20 cellular contexts compared by ENCODE assay signal in the genomic region with DNA sequence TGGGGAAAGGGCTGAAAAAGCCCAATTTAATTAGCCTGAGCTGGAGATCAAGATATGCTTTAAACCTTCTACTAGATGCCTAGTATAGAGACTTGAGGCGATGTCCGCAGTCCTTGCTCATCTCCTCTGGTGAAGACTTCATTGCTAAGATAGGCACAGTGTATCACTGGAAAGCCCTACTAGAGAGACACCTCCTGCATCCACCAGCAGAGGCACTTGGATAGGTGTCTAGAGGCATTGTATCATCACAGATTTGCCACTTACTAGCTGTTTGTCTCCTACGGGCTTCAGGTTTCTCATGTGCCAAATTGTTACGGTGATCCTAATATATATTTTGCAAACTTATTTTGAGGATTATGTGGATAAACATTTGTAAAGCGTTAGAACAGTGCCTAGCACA.
"Had no signal": no experiment of that assay in that cellular context is flagged by ENCODE, and none has a peak within 500 bp of the region (broad histone marks: within the 10 kb centered on the region; RNA-seq: fewer than 3 reads in every experiment).

No MANE protein-coding gene starts in this region.

- H3K27me3 Mint-ChIP-seq: effector memory CD8-positive, alpha-beta T cell; stimulated activated memory B cell treated with anti-CD40 and anti-IgM and Interleukin-4, amounts not matched to agents 10 μg/mL and 1 μg/mL and 100 μg/mL, for 72 hours had no signal

- H3K4me3 Mint-ChIP-seq: effector memory CD8-positive, alpha-beta T cell; natural killer cell; stimulated activated memory B cell treated with anti-CD40 and anti-IgM and Interleukin-4, amounts not matched to agents 10 μg/mL and 1 μg/mL and 100 μg/mL, for 72 hours; type B pancreatic cell had no signal

- H3K36me3 ChIP-seq: gastrocnemius medialis, lower lobe of right lung, ovary, spleen, tibial artery had no signal

- H3K36me3 Mint-ChIP-seq: natural killer cell; stimulated activated memory B cell treated with anti-CD40 and anti-IgM and Interleukin-4, amounts not matched to agents 10 μg/mL and 1 μg/mL and 100 μg/mL, for 72 hours; type B pancreatic cell had no signal

- H3K27ac ChIP-seq: gastrocnemius medialis, lower lobe of right lung, ovary, psoas muscle, skin epidermis, spleen, testis, tibial artery had no signal

- ATAC-seq: effector memory CD8-positive, alpha-beta T cell; gastrocnemius medialis; left ventricle myocardium superior; lower lobe of right lung; natural killer cell; psoas muscle; right cardiac atrium; stimulated activated memory B cell treated with anti-CD40 and anti-IgM and Interleukin-4, amounts not matched to agents 10 μg/mL and 1 μg/mL and 100 μg/mL, for 72 hours; stimulated activated naive CD8-positive, alpha-beta T cell treated with anti-CD3 and anti-CD28 coated beads, Interleukin-15, Interleukin-2, amounts not matched to agents 100 U/mL and 50 U/mL, for 24 hours had no signal

- H3K9me3 Mint-ChIP-seq: type B pancreatic cell had no signal

- H3K4me3 ChIP-seq: gastrocnemius medialis, lower lobe of right lung, ovary, psoas muscle, skin epidermis, spleen, testis, tibial artery had no signal

- DNase-seq: effector memory CD8-positive, alpha-beta T cell; gastrocnemius medialis; head of caudate nucleus; left ventricle myocardium superior; lower lobe of right lung; natural killer cell; occipital lobe; ovary; posterior cingulate gyrus; psoas muscle; right cardiac atrium; spleen; stimulated activated CD4-positive, alpha-beta T cell treated with anti-CD3 and anti-CD28 coated beads, Interleukin-4, amount 100 ng/mL, for 4 hours; stimulated activated naive CD8-positive, alpha-beta T cell treated with anti-CD3 and anti-CD28 coated beads, Interleukin-15, Interleukin-2, amounts not matched to agents 100 U/mL and 50 U/mL, for 24 hours; substantia nigra; testis; tibial artery had no signal

- H3K27ac Mint-ChIP-seq: effector memory CD8-positive, alpha-beta T cell; natural killer cell; stimulated activated memory B cell treated with anti-CD40 and anti-IgM and Interleukin-4, amounts not matched to agents 10 μg/mL and 1 μg/mL and 100 μg/mL, for 72 hours; type B pancreatic cell had no signal

- H3K9me3 ChIP-seq: gastrocnemius medialis, lower lobe of right lung, ovary, psoas muscle, testis, tibial artery had no signal

- H3K4me1 ChIP-seq: gastrocnemius medialis, lower lobe of right lung, psoas muscle, spleen, testis, tibial artery had no signal

- H3K27me3 ChIP-seq: gastrocnemius medialis, ovary, spleen, testis, tibial artery had no signal

- H3K4me1 Mint-ChIP-seq: natural killer cell; stimulated activated memory B cell treated with anti-CD40 and anti-IgM and Interleukin-4, amounts not matched to agents 10 μg/mL and 1 μg/mL and 100 μg/mL, for 72 hours had no signal
